In the genomic region with DNA sequence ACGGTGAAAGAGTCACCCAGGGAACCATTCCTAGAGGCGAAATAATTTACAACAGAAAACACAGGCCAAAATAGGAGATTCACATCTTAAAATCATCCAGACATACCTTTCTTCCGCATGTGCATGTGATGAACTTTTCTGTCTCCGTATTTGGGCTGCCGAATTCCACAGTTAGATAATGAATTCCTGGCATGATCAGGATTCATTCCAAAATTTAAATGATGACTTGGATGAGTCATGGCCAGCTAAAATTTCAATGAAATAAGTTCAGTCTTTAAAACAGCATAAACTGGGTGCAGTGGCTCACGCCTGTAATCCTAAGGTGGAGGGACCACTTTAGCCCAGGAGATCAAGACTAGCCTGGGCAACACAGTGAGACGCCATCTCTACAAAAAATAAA, we compare ENCODE assay signal across 27 cellular contexts.
DNase-seq lines count a peak whose midpoint lies in the region; ATAC-seq and TF ChIP-seq lines count a peak whose summit lies in the region.
"Had no signal": no experiment of that assay in that cellular context is flagged by ENCODE, and none has a peak within 500 bp of the region (broad histone marks: within the 10 kb centered on the region; RNA-seq: fewer than 3 reads in every experiment).

No MANE protein-coding gene starts in this region.

- ATAC-seq in omental fat pad (ENCODE audit: low FRiP score) (peak; percentile 75), HG03457 (IDR thresholded peaks at IDR 0.05; ENCODE audit: unreplicated experiment) (no peak)
- ATAC-seq: body of pancreas; gastroesophageal sphincter; left ventricle myocardium superior; naive thymus-derived CD4-positive, alpha-beta T cell; stimulated activated memory B cell treated with anti-CD40 and anti-IgM and Interleukin-4, amounts not matched to agents 10 μg/mL and 1 μg/mL and 100 μg/mL, for 72 hours had no signal

- no peak overlapping the region for H3K4me3 ChIP-seq in AG09309 (ENCODE audit: control insufficient read depth, low read depth, low read length)
- H3K4me3 ChIP-seq: body of pancreas, gastroesophageal sphincter, smooth muscle cell, uterus had no signal

- DNase-seq in AG09309 (ENCODE audit: low read depth) = peak; percentile 8
- DNase-seq in HS-5 (ENCODE audit: low read depth) = peak; percentile 67
- peak; percentile 39 for DNase-seq in astrocyte of the hippocampus (ENCODE audit: low read depth, low spot score)
- no peak for DNase-seq in omental fat pad (ENCODE audit: low spot score)
- DNase-seq in NCI-H510A (lab: John Stamatoyannopoulos, UW) = no peak
- no peak for DNase-seq in 8988T
- no peak for DNase-seq in dermis blood vessel endothelial cell
- DNase-seq: activated B cell treated with CpG ODN at 0.5 μM for 24 hours; activated CD4-positive, alpha-beta T cell treated with anti-CD3 and anti-CD28 coated beads, Interleukin-2, amount 50 U/mL, for 48 hours; activated CD8-positive, alpha-beta memory T cell treated with anti-CD3 and anti-CD28 coated beads, Interleukin-2, amount 50 U/mL, for 48 hours; body of pancreas; CD4-positive, alpha-beta memory T cell; effector CD8-positive, alpha-beta T cell; erythroblast; GDM1; H7; islet precursor cell; left ventricle myocardium superior; naive thymus-derived CD4-positive, alpha-beta T cell; NCI-H2081; NCI-H82; occipital lobe; uterus had no signal

- TF ChIP-seq CTCF in AG09309 (IDR thresholded peaks at IDR 0.05; ENCODE audit: control insufficient read depth, insufficient read depth, low read depth, low read length, missing control alignments) = no peak
- no peak for TF ChIP-seq CTCF in omental fat pad (IDR thresholded peaks at IDR 0.05)

Comparison
In these comparisons a context has a peak if more than half of its experiments do, and no peak if none do; other contexts are left out.
1. DNase-seq: peak in AG09309 (single experiment), HS-5 (single experiment) and astrocyte of the hippocampus (single experiment); none in omental fat pad (single experiment), NCI-H510A (single experiment), 8988T (single experiment) and dermis blood vessel endothelial cell (single experiment).